In the genomic region with DNA sequence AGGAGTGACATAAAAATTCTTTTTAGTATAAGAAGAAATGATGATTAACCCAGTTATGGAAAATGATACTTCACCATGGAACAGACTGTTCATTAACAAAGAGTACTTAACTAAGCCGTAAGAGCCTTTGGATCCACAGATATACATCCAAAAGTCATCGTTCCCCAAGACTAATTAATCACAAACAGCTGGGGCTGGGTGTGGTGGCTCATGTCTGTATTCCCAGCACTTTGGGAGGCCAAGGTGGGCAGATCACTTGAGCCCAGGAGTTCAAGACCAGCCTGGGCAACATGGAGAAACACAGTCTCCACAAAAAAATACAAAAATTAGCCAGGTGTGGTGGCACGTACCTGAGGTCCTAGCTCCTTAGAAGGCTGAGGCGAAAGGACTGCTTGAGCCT, we compare ENCODE assay signal across 12 cellular contexts. TPM values are rescaled to one million over a fixed set of nuclear protein-coding genes. Genes with fewer than 3 reads are reported as not detected.
A peak's percentile ranks its signal among the peaks of the same experiment; 100 is the strongest.
DNase-seq lines count a peak whose midpoint lies in the region; ATAC-seq and TF ChIP-seq lines count a peak whose summit lies in the region.
"Had no signal": no experiment of that assay in that cellular context is flagged by ENCODE, and none has a peak within 500 bp of the region (broad histone marks: within the 10 kb centered on the region; RNA-seq: fewer than 3 reads in every experiment).

No MANE protein-coding gene starts in this region.

- DNase-seq in cardiac muscle cell (ENCODE audit: low read depth in 1 of 2, low spot score in 1 of 2) (no peak), Right ventricle myocardium inferior (ENCODE audit: missing footprints) (no peak), mesothelial cell of epicardium (ENCODE audit: low spot score in 2 of 2, unreplicated experiment in 2 of 2) (no peak), type B pancreatic cell (ENCODE audit: extremely low spot score, unreplicated experiment) (no peak), KG1 (lab: John Stamatoyannopoulos, UW) (no peak), NCI-H510A (lab: John Stamatoyannopoulos, UW) (no peak)
- no peak for DNase-seq in stimulated activated naive CD4-positive, alpha-beta T cell (lab: John Stamatoyannopoulos, UW)
- DNase-seq: activated gamma-delta T cell, GF-D8, NCI-H2171 treated with DMSO at 0.1 percent for 48 hours had no signal

- H3K4me3 Mint-ChIP-seq in activated T-helper 17 cell treated with anti-CD3 and anti-CD28 coated beads, Interleukin-2, amount 50 U/mL, for 72 hours = peak overlapping the region; percentile 81
- H3K4me3 Mint-ChIP-seq in mesothelial cell of epicardium (no peak overlapping the region), type B pancreatic cell (no peak overlapping the region)

- no peaks in the 10 kb centered on the region for H3K27me3 Mint-ChIP-seq in activated T-helper 17 cell treated with anti-CD3 and anti-CD28 coated beads, Interleukin-2, amount 50 U/mL, for 72 hours
- H3K27me3 Mint-ChIP-seq in mesothelial cell of epicardium (ENCODE audit: low read depth) (no peaks in the 10 kb centered on the region), type B pancreatic cell (no peaks in the 10 kb centered on the region)

- peaks cover 39% of the 10 kb centered on the region for H3K4me1 ChIP-seq in cardiac muscle cell (ENCODE audit: low read depth)

- TF ChIP-seq CTCF in cardiac muscle cell (IDR thresholded peaks at IDR 0.05; ENCODE audit: low read depth, low read length) (no peak), mesothelial cell of epicardium (IDR thresholded peaks at IDR 0.05; ENCODE audit: unreplicated experiment) (no peak), type B pancreatic cell (conservative IDR thresholded peaks at IDR 0.05) (no peak)

- peaks cover 49% of the 10 kb centered on the region for H3K4me1 Mint-ChIP-seq in activated T-helper 17 cell treated with anti-CD3 and anti-CD28 coated beads, Interleukin-2, amount 50 U/mL, for 72 hours
- H3K4me1 Mint-ChIP-seq in mesothelial cell of epicardium = peaks cover 47% of the 10 kb centered on the region
- peaks cover 46% of the 10 kb centered on the region for H3K4me1 Mint-ChIP-seq in type B pancreatic cell (ENCODE audit: unreplicated experiment)

- peak overlapping the region; percentile 92 for H3K27ac Mint-ChIP-seq in activated T-helper 17 cell treated with anti-CD3 and anti-CD28 coated beads, Interleukin-2, amount 50 U/mL, for 72 hours
- H3K27ac Mint-ChIP-seq in mesothelial cell of epicardium = peak overlapping the region; percentile 16
- H3K27ac Mint-ChIP-seq in type B pancreatic cell = peak overlapping the region; percentile 13

- no peak for ATAC-seq in Right ventricle myocardium inferior
- ATAC-seq in activated T-helper 17 cell treated with anti-CD3 and anti-CD28 coated beads, Interleukin-2, amount 50 U/mL, for 72 hours (replicated peaks) = no peak

- peaks cover 85% of the 10 kb centered on the region for H3K36me3 Mint-ChIP-seq in activated T-helper 17 cell treated with anti-CD3 and anti-CD28 coated beads, Interleukin-2, amount 50 U/mL, for 72 hours (ENCODE audit: low read depth)
- H3K36me3 Mint-ChIP-seq in mesothelial cell of epicardium (peaks cover 2% of the 10 kb centered on the region), type B pancreatic cell (peaks cover 3% of the 10 kb centered on the region)

- H3K9me3 Mint-ChIP-seq in activated T-helper 17 cell treated with anti-CD3 and anti-CD28 coated beads, Interleukin-2, amount 50 U/mL, for 72 hours = no peaks in the 10 kb centered on the region
- no peaks in the 10 kb centered on the region for H3K9me3 Mint-ChIP-seq in mesothelial cell of epicardium
- peaks cover 4% of the 10 kb centered on the region for H3K9me3 Mint-ChIP-seq in type B pancreatic cell

- no peaks in the 10 kb centered on the region for H3K36me3 ChIP-seq in cardiac muscle cell

- H3K4me3 ChIP-seq in cardiac muscle cell = no peak overlapping the region
- H3K4me3 ChIP-seq: coronary artery had no signal

- intact Hi-C loops in Right ventricle myocardium inferior (cut with DNase I) = no loop called here

- peak overlapping the region; percentile 89 for H3K27ac ChIP-seq in cardiac muscle cell

- no peaks in the 10 kb centered on the region for H3K27me3 ChIP-seq in cardiac muscle cell

- H3K9me3 ChIP-seq in cardiac muscle cell (ENCODE audit: low read depth) = no peaks in the 10 kb centered on the region

RNA-seq across cellular contexts. Expression of a gene that starts 36.2 kb away (rescaled TPM):
- total RNA-seq in cardiac muscle cell = 29.2 and 50.8 TPM in 2 replicates
- 18.1 and 27.4 TPM in 2 replicates for polyA plus RNA-seq in cardiac muscle cell
- total RNA-seq in Right ventricle myocardium inferior = 9.9 TPM
- total RNA-seq in activated T-helper 17 cell treated with anti-CD3 and anti-CD28 coated beads, Interleukin-2, amount 50 U/mL, for 72 hours = 10 to 100 TPM; 45.8 to 78.1 TPM
- total RNA-seq in mesothelial cell of epicardium = 39.3 to 44.9 TPM (median 42.2 TPM) in 3 replicates
- 17.8 and 26.8 TPM in 2 replicates for total RNA-seq in type B pancreatic cell (ENCODE audit: low replicate concordance)

Comparison
In these comparisons a context has a peak if more than half of its experiments do, and no peak if none do; other contexts are left out.
1. H3K27ac Mint-ChIP-seq: peak in every context shown above with its lines; median percentile 92 in activated T-helper 17 cell treated with anti-CD3 and anti-CD28 coated beads, Interleukin-2, amount 50 U/mL, for 72 hours; 16 in mesothelial cell of epicardium; 13 in type B pancreatic cell.